Comparison of ENCODE assay signal across 1 cellular context in genomic region chr6:44127186-44128019, GRCh38.
A peak's percentile ranks its signal among the peaks of the same experiment; 100 is the strongest.
TF ChIP-seq lines count a peak whose summit lies in the region.

Gene MRPL14, minus strand, starts transcription at chr6:44127452. Its CDS starts 10,841 bp downstream, at chr6:44116611.
Gene TMEM63B, plus strand, starts transcription at chr6:44127554. Its CDS starts 7,031 bp downstream, at chr6:44134585.

TF ChIP-seq in HepG2, 621 proteins besides CTCF, POLR2A, EP300 and RAD21 (continued from another document and continues in another):
- 0 out of 2 replicates have a peak, but pooled peaks have one; percentile 3 for TF ChIP-seq TFAP4 (IDR thresholded peaks at IDR 0.05; ENCODE audit: borderline replicate concordance, low read depth)
- TF ChIP-seq ATF1 (CRISPR knock-in tag; IDR thresholded peaks at IDR 0.05), result no peak
- TF ChIP-seq KAT7 (CRISPR knock-in tag; IDR thresholded peaks at IDR 0.05; ENCODE audit: borderline replicate concordance), result no peak
- no peak for TF ChIP-seq DNMT3B (CRISPR knock-in tag; conservative IDR thresholded peaks at IDR 0.05)
- no peak for TF ChIP-seq ZBTB39 (CRISPR knock-in tag; IDR thresholded peaks at IDR 0.05)
- TF ChIP-seq IRX3 (CRISPR knock-in tag; IDR thresholded peaks at IDR 0.05; ENCODE audit: borderline replicate concordance, low read depth), result no peak
- no peak for TF ChIP-seq ZNF276 (CRISPR knock-in tag; IDR thresholded peaks at IDR 0.05; ENCODE audit: low read depth)
- TF ChIP-seq ZFAT (CRISPR knock-in tag; conservative IDR thresholded peaks at IDR 0.05), result no peak
- no peak for TF ChIP-seq MLLT10 (CRISPR knock-in tag; IDR thresholded peaks at IDR 0.05)
- no peak for TF ChIP-seq ZNF816 (CRISPR knock-in tag; IDR thresholded peaks at IDR 0.05; ENCODE audit: borderline replicate concordance)
- TF ChIP-seq MEF2D (CRISPR knock-in tag; IDR thresholded peaks at IDR 0.05), result no peak
- TF ChIP-seq DMAP1 (CRISPR knock-in tag; IDR thresholded peaks at IDR 0.05), result peak; percentile 51
- TF ChIP-seq RFXANK (CRISPR knock-in tag; IDR thresholded peaks at IDR 0.05), result no peak
- no peak for TF ChIP-seq SCMH1 (CRISPR knock-in tag; IDR thresholded peaks at IDR 0.05; ENCODE audit: borderline replicate concordance)
- TF ChIP-seq ZSCAN29 (CRISPR knock-in tag; conservative IDR thresholded peaks at IDR 0.05), result no peak
- TF ChIP-seq ZNF430 (CRISPR knock-in tag; IDR thresholded peaks at IDR 0.05), result no peak
- TF ChIP-seq ZNF605 (CRISPR knock-in tag; IDR thresholded peaks at IDR 0.05), result no peak
- TF ChIP-seq MYPOP (CRISPR knock-in tag; IDR thresholded peaks at IDR 0.05), result peak; percentile 53; the same call in 1 of the 2 replicates
- peak; percentile 48; the same call in 1 of the 2 replicates for TF ChIP-seq NR0B2 (CRISPR knock-in tag; IDR thresholded peaks at IDR 0.05)
- TF ChIP-seq WIZ (CRISPR knock-in tag; IDR thresholded peaks at IDR 0.05), result no peak
- peak; percentile 41; the same call in 1 of the 2 replicates for TF ChIP-seq FOXC1 (CRISPR knock-in tag; IDR thresholded peaks at IDR 0.05; ENCODE audit: borderline replicate concordance)
- TF ChIP-seq HOXA7 (CRISPR knock-in tag; IDR thresholded peaks at IDR 0.05), result no peak
- 0 out of 2 replicates have a peak, but pooled peaks have one; percentile 8 for TF ChIP-seq POGK (CRISPR knock-in tag; conservative IDR thresholded peaks at IDR 0.05)
- no peak for TF ChIP-seq ZNF142 (CRISPR knock-in tag; IDR thresholded peaks at IDR 0.05)
- TF ChIP-seq ZNF329 (CRISPR knock-in tag; IDR thresholded peaks at IDR 0.05; ENCODE audit: low read depth), result no peak; the same call in 1 of the 2 replicates
- no peak for TF ChIP-seq ZNF850 (CRISPR knock-in tag; conservative IDR thresholded peaks at IDR 0.05)
- TF ChIP-seq ZNF136 (CRISPR knock-in tag; IDR thresholded peaks at IDR 0.05; ENCODE audit: low read depth), result 0 out of 2 replicates have a peak, but pooled peaks have one; percentile 43
- TF ChIP-seq KDM6A (CRISPR knock-in tag; IDR thresholded peaks at IDR 0.05; ENCODE audit: low read depth), result no peak
- no peak for TF ChIP-seq POLR2AphosphoS2 (IDR thresholded peaks at IDR 0.05; ENCODE audit: low read depth, low read length)
- 0 out of 2 replicates have a peak, but pooled peaks have one; percentile 24 for TF ChIP-seq E2F5 (CRISPR knock-in tag; conservative IDR thresholded peaks at IDR 0.05)
- no peak for TF ChIP-seq U2AF2 (IDR thresholded peaks at IDR 0.05; ENCODE audit: low read depth, low read length)
- peak; percentile 75; the same call in 1 of the 3 replicates for TF ChIP-seq MXI1 (IDR thresholded peaks at IDR 0.05; ENCODE audit: borderline replicate concordance, low read depth, low read length)
- TF ChIP-seq MAF1 (CRISPR knock-in tag; IDR thresholded peaks at IDR 0.05; ENCODE audit: borderline replicate concordance), result no peak
- no peak for TF ChIP-seq BHLHE40 (IDR thresholded peaks at IDR 0.05; ENCODE audit: low read length)
- no peak; the same call in 1 of the 2 replicates for TF ChIP-seq HOXD1 (CRISPR knock-in tag; IDR thresholded peaks at IDR 0.05)
- peak; percentile 75; the same call in 1 of the 2 replicates for TF ChIP-seq PATZ1 (CRISPR knock-in tag; IDR thresholded peaks at IDR 0.05)
- no peak for TF ChIP-seq SNAPC5 (CRISPR knock-in tag; IDR thresholded peaks at IDR 0.05; ENCODE audit: borderline replicate concordance)
- TF ChIP-seq ZFP91 (CRISPR knock-in tag; IDR thresholded peaks at IDR 0.05; ENCODE audit: borderline replicate concordance), result no peak
- no peak for TF ChIP-seq ZNF781 (CRISPR knock-in tag; IDR thresholded peaks at IDR 0.05; ENCODE audit: borderline replicate concordance, not compliant biosample characterization)
- no peak for TF ChIP-seq ZNF790 (CRISPR knock-in tag; IDR thresholded peaks at IDR 0.05; ENCODE audit: borderline replicate concordance)
- peak; percentile 83 for TF ChIP-seq POLR2AphosphoS5 (IDR thresholded peaks at IDR 0.05; ENCODE audit: low read depth, low read length)
- TF ChIP-seq FOXP1 (IDR thresholded peaks at IDR 0.05), result no peak
- no peak for TF ChIP-seq FOXP1 (CRISPR knock-in tag; IDR thresholded peaks at IDR 0.05)
- TF ChIP-seq ZNF629 (CRISPR knock-in tag; conservative IDR thresholded peaks at IDR 0.05), result no peak
- TF ChIP-seq CREM (IDR thresholded peaks at IDR 0.05), result no peak
- TF ChIP-seq CREM (CRISPR knock-in tag; IDR thresholded peaks at IDR 0.05), result no peak
